12 cellular contexts compared by ENCODE assay signal in genomic region chr16:75107505-75107904, GRCh38. TPM values are rescaled to one million over a fixed set of nuclear protein-coding genes. Genes with fewer than 3 reads are reported as not detected.
DNase-seq lines count a peak whose midpoint lies in the region; ATAC-seq and TF ChIP-seq lines count a peak whose summit lies in the region.
"Had no signal": no experiment of that assay in that cellular context is flagged by ENCODE, and none has a peak within 500 bp of the region (broad histone marks: within the 10 kb centered on the region; RNA-seq: fewer than 3 reads in every experiment).

No MANE protein-coding gene starts in this region.

- H3K36me3 Mint-ChIP-seq in MCF 10A (ENCODE audit: insufficient read depth, unreplicated experiment): peaks cover 7% of the 10 kb centered on the region
- peaks cover 3% of the 10 kb centered on the region for H3K36me3 Mint-ChIP-seq in T-helper 17 cell (ENCODE audit: low read depth)
- peaks cover 7% of the 10 kb centered on the region; the same call in 1 of the 2 replicates for H3K36me3 Mint-ChIP-seq in HFFc6 (ENCODE audit: low read depth)

- H3K9ac ChIP-seq in mammary epithelial cell (ENCODE audit: insufficient read depth, low read length): no peak overlapping the region
- peak overlapping the region; percentile 25 for H3K9ac ChIP-seq in mucosa of stomach (ENCODE audit: low read length)
- H3K9ac ChIP-seq: SK-N-SH had no signal

- no peak for TF ChIP-seq EP300 in upper lobe of left lung (IDR thresholded peaks at IDR 0.05)

- H3K27ac ChIP-seq in mammary epithelial cell (ENCODE audit: insufficient read depth, low read depth, low read length) (no peak overlapping the region), upper lobe of left lung (peak overlapping the region; percentile 32 to 90 (median 66))

- H3K4me2 ChIP-seq in mammary epithelial cell (ENCODE audit: insufficient read depth, low read depth, low read length): no peak overlapping the region
- H3K4me2 ChIP-seq: SK-N-SH had no signal

- no peaks in the 10 kb centered on the region for H4K20me1 ChIP-seq in mammary epithelial cell (ENCODE audit: insufficient read depth, low read length)

- intact Hi-C loops in MCF 10A (cut with micrococcal nuclease) (no loop called here), mammary epithelial cell (cut with micrococcal nuclease) (no loop called here)

- peaks cover 7% of the 10 kb centered on the region for H3K9me3 Mint-ChIP-seq in MCF 10A (ENCODE audit: unreplicated experiment)
- no peaks in the 10 kb centered on the region for H3K9me3 Mint-ChIP-seq in HFFc6

- H3K27me3 Mint-ChIP-seq in MCF 10A (ENCODE audit: insufficient read depth, unreplicated experiment) (no peaks in the 10 kb centered on the region), T-helper 17 cell (no peaks in the 10 kb centered on the region), HFFc6 (ENCODE audit: insufficient read depth) (peaks cover 3% of the 10 kb centered on the region)

- H3K4me1 ChIP-seq in mammary epithelial cell (ENCODE audit: insufficient read depth, low read length) (peaks cover 42% of the 10 kb centered on the region), mucosa of stomach (ENCODE audit: control insufficient read depth, insufficient read depth, low read length) (peaks cover 51% of the 10 kb centered on the region), upper lobe of left lung (peaks cover 58 to 83% (median 81%) of the 10 kb centered on the region in 4 donors)

- H3K4me1 Mint-ChIP-seq in MCF 10A (ENCODE audit: insufficient read depth, unreplicated experiment) (peaks cover 29% of the 10 kb centered on the region), T-helper 17 cell (peaks cover 60% of the 10 kb centered on the region), HFFc6 (ENCODE audit: low read depth) (peaks cover 50% of the 10 kb centered on the region)

- H3K27ac Mint-ChIP-seq in MCF 10A (ENCODE audit: low read depth, unreplicated experiment) (peak overlapping the region; percentile 11), T-helper 17 cell (peak overlapping the region; percentile 99), HFFc6 (no peak overlapping the region)

- H3K79me2 ChIP-seq in mammary epithelial cell (ENCODE audit: insufficient read depth, low read length): peaks cover 5% of the 10 kb centered on the region

- no peak for TF ChIP-seq POLR2A in upper lobe of left lung (IDR thresholded peaks at IDR 0.05)

- H3K9me3 ChIP-seq in mammary epithelial cell (replicated peaks; ENCODE audit: insufficient read depth, low read length) (no peaks in the 10 kb centered on the region), T-helper 17 cell (ENCODE audit: control insufficient read depth, low read length, poor library complexity, severe bottlenecking) (no peaks in the 10 kb centered on the region), mucosa of stomach (ENCODE audit: control insufficient read depth, low read length) (no peaks in the 10 kb centered on the region), upper lobe of left lung (no peaks in the 10 kb centered on the region)
- H3K9me3 ChIP-seq: SK-N-SH had no signal

- dilution Hi-C loops in mammary epithelial cell (cut with HindIII; ENCODE audit: low sequenced_read_pairs): loop anchor here (5.0 kb wide), 1 partner anchor 90 kb away; no protein-coding TSS in a partner anchor

- DNase-seq in MCF 10A (ENCODE audit: unreplicated experiment): no peak
- DNase-seq in mammary epithelial cell: no peak
- DNase-seq in T-helper 17 cell: no peak
- peak in 1 of 2 donors; percentile 49 for DNase-seq in upper lobe of left lung
- no peak for DNase-seq in AG20443 (ENCODE audit: low spot score)
- no peak for DNase-seq in HFFc6
- DNase-seq: activated naive CD8-positive, alpha-beta T cell treated with anti-CD3 and anti-CD28 coated beads, Interleukin-2, amount 10 ng/mL, durations not matched to agents 7 days and 5 days; SK-N-SH; stimulated activated CD4-positive, alpha-beta T cell treated with anti-CD3 and anti-CD28 coated beads, Interleukin-1b, Interleukin-23, amount 100 ng/mL, for 48 hours had no signal

- CTCF ChIA-PET in MCF 10A (lab: Yijun Ruan, JAX) (interaction anchor here (0.6 to 1.2 kb wide), 3 partner anchors 18 to 360 kb away, joined by 3 read pairs; no protein-coding TSS in a partner anchor), mammary epithelial cell (lab: Charles Lee; ENCODE audit: low non-redundant PET) (no interaction called here)

- POLR2A ChIA-PET in MCF 10A (lab: Yijun Ruan, JAX): interaction anchor here (2.1 to 4.4 kb wide), 2 partner anchors 90 to 95 kb away, joined by 6 to 65 read pairs; no protein-coding TSS in a partner anchor

- H3K27me3 ChIP-seq in mammary epithelial cell (ENCODE audit: insufficient read depth, low read length): no peaks in the 10 kb centered on the region
- no peaks in the 10 kb centered on the region for H3K27me3 ChIP-seq in mucosa of stomach (ENCODE audit: control insufficient read depth, insufficient read depth, low read length)
- no peaks in the 10 kb centered on the region for H3K27me3 ChIP-seq in upper lobe of left lung

- 92% methylated on average over 8 of the region's 10 CpGs for WGBS in mammary epithelial cell (ENCODE audit: low coverage, missing lambda C conversion rate)
- 65 to 92% methylated on average over 3 to 10 of the region's 10 CpGs for WGBS in upper lobe of left lung, 2 donors

- H3K4me3 Mint-ChIP-seq in MCF 10A (ENCODE audit: unreplicated experiment) (no peak overlapping the region), T-helper 17 cell (peak overlapping the region; percentile 80), HFFc6 (no peak overlapping the region)
- H3K4me3 Mint-ChIP-seq: activated naive CD8-positive, alpha-beta T cell treated with anti-CD3 and anti-CD28 coated beads, Interleukin-2, amount 10 ng/mL, durations not matched to agents 7 days and 5 days had no signal

- H3K36me3 ChIP-seq in mammary epithelial cell (ENCODE audit: insufficient read depth, low read length): no peaks in the 10 kb centered on the region
- no peaks in the 10 kb centered on the region for H3K36me3 ChIP-seq in mucosa of stomach (ENCODE audit: control insufficient read depth, insufficient read depth, low read length)
- no peaks in the 10 kb centered on the region for H3K36me3 ChIP-seq in upper lobe of left lung

- H3K4me3 ChIP-seq in mammary epithelial cell (replicated peaks in 1 of 3; ENCODE audit: insufficient read depth in 1 of 3, low read depth in 2 of 3, low read length in 3 of 3): no peak overlapping the region
- no peak overlapping the region for H3K4me3 ChIP-seq in mucosa of stomach (ENCODE audit: low read length)
- no peak overlapping the region for H3K4me3 ChIP-seq in upper lobe of left lung

- TF ChIP-seq CTCF in MCF 10A (IDR thresholded peaks at IDR 0.05; ENCODE audit: unreplicated experiment) (no peak), mammary epithelial cell (conservative IDR thresholded peaks at IDR 0.05 in 1 of 2, IDR thresholded peaks at IDR 0.05 in 1 of 2; ENCODE audit: extremely low read depth in 1 of 2, insufficient read depth in 1 of 2, low read depth in 1 of 2, low read length in 2 of 2) (no peak), upper lobe of left lung (IDR thresholded peaks at IDR 0.05) (no peak), HFFc6 (IDR thresholded peaks at IDR 0.05) (no peak)

- no peak overlapping the region for H2AFZ ChIP-seq in mammary epithelial cell (ENCODE audit: low read depth, low read length)

- in situ Hi-C loops in mammary epithelial cell (cut with MboI; ENCODE audit: low sequenced_read_pairs in 2 of 2): loop anchor here (5.0 to 25.0 kb wide), 3 partner anchors 105 to 395 kb away; partner anchors contain the start of genes MLKL (in 1 of the 2) and ZNRF1 (in 1 of the 2)

- BruUV-seq in MCF 10A (replicated peaks; lab: Mats Ljungman, UMichigan) (no TSS peak), mammary epithelial cell (replicated peaks; lab: Mats Ljungman, UMichigan) (no TSS peak)

- ATAC-seq in T-helper 17 cell (no peak), upper lobe of left lung (ENCODE audit: low FRiP score in 2 of 2) (no peak), GM21529 (IDR thresholded peaks at IDR 0.05; ENCODE audit: unreplicated experiment) (no peak)

RNA-seq across cellular contexts. Expression of gene LDHD, which starts 9.1 kb away (rescaled TPM):
- total RNA-seq in MCF 10A (2022): 0.15 and 0.30 TPM in 2 replicates
- total RNA-seq in mammary epithelial cell: 1 to 10 TPM in 1 of 2 donors, under 1 TPM in 1; 0.50 to 1.4 TPM
- polyA plus RNA-seq in mammary epithelial cell: 0.16 TPM
- polyA minus RNA-seq in mammary epithelial cell: not detected
- under 1 TPM in 1 of 2 donors, not detected in 1; 0.62 TPM for total RNA-seq in T-helper 17 cell
- 10 to 100 TPM in 5 of 6 donors, 1 to 10 TPM in 1; 7.8 to 35.6 (median 16.8) TPM for total RNA-seq in upper lobe of left lung
- 1 to 10 TPM in 2 of 6 experiments, under 1 TPM in 4; 0.58 to 2.0 (median 0.77) TPM for total RNA-seq in HFFc6 (2021; fragmentation: NEBNext Ultra II Directional; extraction: Animal tissue kit (Norgen Biotek cat#: 25700))
- total RNA-seq: activated naive CD8-positive, alpha-beta T cell treated with anti-CD3 and anti-CD28 coated beads, Interleukin-2, amount 10 ng/mL, durations not matched to agents 7 days and 5 days; endothelial cell of umbilical vein had no signal

RNA-seq across cellular contexts. Expression of gene ZFP1, which starts 40.8 kb away (rescaled TPM):
- total RNA-seq in MCF 10A (2022) (11.5 and 14.0 TPM in 2 replicates), mammary epithelial cell (10 to 100 TPM; 11.9 to 13.7 TPM), T-helper 17 cell (10 to 100 TPM; 10.2 to 10.4 TPM), upper lobe of left lung (10 to 100 TPM in 1 of 6 donors, 1 to 10 TPM in 5; 4.2 to 10.8 (median 7.0) TPM)
- 6.4 TPM for polyA plus RNA-seq in mammary epithelial cell
- 4.1 TPM for polyA minus RNA-seq in mammary epithelial cell
- 10 to 100 TPM; 10.1 to 13.0 (median 11.8) TPM for total RNA-seq in HFFc6 (2021; fragmentation: NEBNext Ultra II Directional; extraction: Animal tissue kit (Norgen Biotek cat#: 25700))
